27 cellular contexts compared by ENCODE assay signal in genomic region chr12:89323568-89324218, GRCh38.
"Had no signal": no experiment of that assay in that cellular context is flagged by ENCODE, and none has a peak within 500 bp of the region (broad histone marks: within the 10 kb centered on the region; RNA-seq: fewer than 3 reads in every experiment).

No MANE protein-coding gene starts in this region.

- H3K9me3 ChIP-seq: adrenal gland, body of pancreas, colonic mucosa, left lung, pancreas, psoas muscle, sigmoid colon, testis, vagina had no signal

- H3K4me2 ChIP-seq: smooth muscle cell had no signal

- H3K27ac ChIP-seq: body of pancreas, colonic mucosa, dorsolateral prefrontal cortex, left lung, pancreas, psoas muscle, sigmoid colon, testis, vagina had no signal

- DNase-seq: activated CD4-positive, alpha-beta memory T cell treated with anti-CD3 and anti-CD28 coated beads for 36 hours; activated CD4-positive, alpha-beta T cell treated with anti-CD3 and anti-CD28 coated beads for 48 hours; activated CD4-positive, CD25-positive, alpha-beta regulatory T cell; activated CD8-positive, alpha-beta memory T cell treated with anti-CD3 and anti-CD28 coated beads, Interleukin-2, amount 50 U/mL, for 48 hours; activated gamma-delta T cell treated with Interleukin-2 at 50 U/mL for 16 hours; activated T-cell treated with anti-CD3 and anti-CD28 coated beads, Interleukin-2, amount 50 U/mL, for 24 hours; adrenal gland; aorta; body of pancreas; cerebellar nuclear complex; colonic mucosa; dorsolateral prefrontal cortex; effector memory CD4-positive, alpha-beta T cell; kidney glomerular epithelial cell; left lung; naive B cell; nucleus accumbens; pancreas; psoas muscle; sigmoid colon; stimulated activated CD4-positive, alpha-beta T cell treated with anti-CD3 and anti-CD28 coated beads, Interleukin-2, amount 100 ng/mL, for 24 hours; stimulated activated naive CD4-positive, alpha-beta T cell; T-helper 1 cell; testis had no signal

- H3K36me3 ChIP-seq: adrenal gland, colonic mucosa, left lung, pancreas, sigmoid colon, vagina had no signal

- ATAC-seq: body of pancreas, left lung, pancreas, psoas muscle had no signal

- H3K4me3 ChIP-seq: adrenal gland, body of pancreas, colonic mucosa, dorsolateral prefrontal cortex, left lung, lung, pancreas, psoas muscle, sigmoid colon, smooth muscle cell, testis, vagina had no signal

- H3K4me1 ChIP-seq: colonic mucosa, psoas muscle, sigmoid colon, vagina had no signal

- H3K27me3 ChIP-seq: adrenal gland, body of pancreas, colonic mucosa, dorsolateral prefrontal cortex, left lung, pancreas, sigmoid colon, testis, vagina had no signal
